In genomic region chr1:145994391-145995120, GRCh38 we compare ENCODE assay signal across 9 cellular contexts. TPM values are rescaled to one million over a fixed set of nuclear protein-coding genes. Genes with fewer than 3 reads are reported as not detected.
DNase-seq lines count a peak whose midpoint lies in the region; ATAC-seq, FAIRE-seq and TF ChIP-seq lines count a peak whose summit lies in the region.
"Had no signal": no experiment of that assay in that cellular context is flagged by ENCODE, and none has a peak within 500 bp of the region (broad histone marks: within the 10 kb centered on the region; RNA-seq: fewer than 3 reads in every experiment).

No MANE protein-coding gene starts in this region.

- H2AFZ ChIP-seq in DND-41 (ENCODE audit: low read depth, low read length), result no peak overlapping the region
- no peak overlapping the region for H2AFZ ChIP-seq in OCI-LY7 (ENCODE audit: low read length)

- peaks cover 18% of the 10 kb centered on the region for H3K79me2 ChIP-seq in DND-41 (ENCODE audit: insufficient read depth, low read length)
- peaks cover 32% of the 10 kb centered on the region; the same call in 1 of the 2 replicates for H3K79me2 ChIP-seq in OCI-LY7 (ENCODE audit: insufficient read depth, low read depth, low read length)

- H3K36me3 ChIP-seq in DND-41 (ENCODE audit: insufficient read depth, low read length) (peaks cover 18% of the 10 kb centered on the region), OCI-LY7 (ENCODE audit: insufficient read depth, low read length) (peaks cover 43% of the 10 kb centered on the region), body of pancreas (replicated peaks in 1 of 2; ENCODE audit: insufficient read depth in 1 of 2, low read depth in 2 of 2) (peaks cover 10 to 18% of the 10 kb centered on the region in 2 donors), vagina (peaks cover 19 to 40% of the 10 kb centered on the region in 2 donors)

- intact Hi-C loops in OCI-LY7 (cut with micrococcal nuclease; ENCODE audit: unreplicated experiment) (loop anchor here (5.0 kb wide), 1 partner anchor 67 kb away; the partner anchor contains the start of gene RBM8A), body of pancreas (cut with DNase I) (no loop called here), vagina (cut with DNase I) (loop anchor here (5.0 kb wide), 1 partner anchor 43 kb away; no protein-coding TSS in a partner anchor)

- no peak for FAIRE-seq in D721Med (lab: Jason Lieb, UNC)

- CTCF ChIA-PET in OCI-LY7 (lab: Charles Lee; ENCODE audit: unreplicated experiment), result no interaction called here

- peak overlapping the region; percentile 73 for H3K9ac ChIP-seq in DND-41 (ENCODE audit: low read depth, low read length)

- no peak for TF ChIP-seq POLR2A in body of pancreas (IDR thresholded peaks at IDR 0.05)
- no peak for TF ChIP-seq POLR2A in vagina (IDR thresholded peaks at IDR 0.05)

- BruUV-seq in OCI-LY7 (replicated peaks; lab: Mats Ljungman, UMichigan), result no TSS peak

- H4K20me1 ChIP-seq in DND-41 (ENCODE audit: insufficient read depth, low read length) (no peaks in the 10 kb centered on the region), OCI-LY7 (ENCODE audit: insufficient read depth, low read length) (no peaks in the 10 kb centered on the region)

- DNase-seq in DND-41, result no peak
- no peak for DNase-seq in OCI-LY7 (ENCODE audit: low spot score)
- DNase-seq in body of pancreas, result peak in 1 of 4 donors; percentile 36
- DNase-seq in vagina (ENCODE audit: extremely low spot score in 2 of 2), result no peak
- no peak for DNase-seq in D721Med (ENCODE audit: insufficient read length, low spot score)
- DNase-seq in dermis blood vessel endothelial cell, result no peak
- DNase-seq in NCI-H510A (lab: John Stamatoyannopoulos, UW), result no peak

- H3K4me2 ChIP-seq in DND-41 (ENCODE audit: insufficient read depth, low read length) (peak overlapping the region; percentile 97), OCI-LY7 (ENCODE audit: low read length) (peak overlapping the region; percentile 97)

- 1 to 8% methylated on average over 10 of the region's 10 CpGs for WGBS in body of pancreas, 2 donors

- H3K9me3 ChIP-seq in DND-41 (ENCODE audit: insufficient read depth, low read length, severe bottlenecking) (no peaks in the 10 kb centered on the region), OCI-LY7 (ENCODE audit: low read length) (no peaks in the 10 kb centered on the region), body of pancreas (no peaks in the 10 kb centered on the region), mononuclear cell (ENCODE audit: low read depth, low read length) (no peaks in the 10 kb centered on the region), vagina (no peaks in the 10 kb centered on the region)

- peaks cover 53% of the 10 kb centered on the region for H3K4me1 ChIP-seq in DND-41 (ENCODE audit: insufficient read depth, low read length)
- peaks cover 42% of the 10 kb centered on the region for H3K4me1 ChIP-seq in OCI-LY7 (ENCODE audit: insufficient read depth, low read length, poor library complexity, severe bottlenecking)
- peaks cover 64% of the 10 kb centered on the region for H3K4me1 ChIP-seq in body of pancreas
- H3K4me1 ChIP-seq in mononuclear cell (ENCODE audit: insufficient read depth, low read length), result peaks cover 60% of the 10 kb centered on the region
- peaks cover 45% of the 10 kb centered on the region for H3K4me1 ChIP-seq in vagina

- H3K4me3 ChIP-seq in DND-41 (ENCODE audit: low read depth in 1 of 2, low read length in 2 of 2) (peak overlapping the region in 1 of 2 experiments; percentile 84; a peak in 2 of 4 replicates), OCI-LY7 (ENCODE audit: low read depth, low read length, poor library complexity, severe bottlenecking) (peak overlapping the region; percentile 81), body of pancreas (peak overlapping the region; percentile 41 to 94), mononuclear cell (ENCODE audit: low read length) (peak overlapping the region; percentile 100), vagina (peak overlapping the region; percentile 83 to 89)

- H3K27me3 ChIP-seq in DND-41 (ENCODE audit: insufficient read depth, low read length, poor library complexity), result no peaks in the 10 kb centered on the region
- H3K27me3 ChIP-seq in body of pancreas, result no peaks in the 10 kb centered on the region
- H3K27me3 ChIP-seq in mononuclear cell (ENCODE audit: insufficient read depth, low read length), result no peaks in the 10 kb centered on the region
- H3K27me3 ChIP-seq in vagina, result no peaks in the 10 kb centered on the region

- TF ChIP-seq CTCF in DND-41 (IDR thresholded peaks at IDR 0.05; ENCODE audit: borderline replicate concordance, extremely low read depth, low read length, poor library complexity, severe bottlenecking), result no peak
- TF ChIP-seq CTCF in OCI-LY7 (conservative IDR thresholded peaks at IDR 0.05; ENCODE audit: low read length), result no peak
- no peak for TF ChIP-seq CTCF in body of pancreas (IDR thresholded peaks at IDR 0.05)
- TF ChIP-seq CTCF in vagina (IDR thresholded peaks at IDR 0.05), result no peak
- no peak for TF ChIP-seq CTCF in D721Med (IDR thresholded peaks at IDR 0.05; ENCODE audit: insufficient read depth, missing control alignments)

- H3K27ac ChIP-seq in DND-41 (ENCODE audit: low read length) (no peak overlapping the region), OCI-LY7 (ENCODE audit: low read depth, low read length, poor library complexity, severe bottlenecking) (peak overlapping the region; percentile 81), body of pancreas (peak overlapping the region; percentile 50 to 98 (median 95)), vagina (peak overlapping the region; percentile 96)

- ATAC-seq in DND-41 (ENCODE audit: insufficient read depth, low read depth) (no peak), body of pancreas (no peak)

- no peaks in the 10 kb centered on the region for H3K9me2 ChIP-seq in OCI-LY7 (ENCODE audit: insufficient read depth, low read length)

- POLR2A ChIA-PET in OCI-LY7 (lab: Charles Lee), result interaction anchor here (0.8 to 8.3 kb wide), 2 partner anchors 15 to 30 kb away, joined by 3 to 67 read pairs; partner anchors contain the start of genes ANKRD34A and POLR3GL

RNA-seq across cellular contexts. Expression of gene TXNIP, which starts 1.8 kb away (rescaled TPM):
- 99.9 and 144 TPM in 2 replicates for total RNA-seq in OCI-LY7 (2014; rRNA removed; shearing (Covaris generic))
- total RNA-seq in OCI-LY7 (2022) (50.3 and 76.8 TPM in 2 replicates), body of pancreas (100 to 1,000 TPM; 414 to 820 TPM), mononuclear cell (2,317 TPM), vagina (1,858 TPM), dermis blood vessel endothelial cell (108 and 151 TPM in 2 replicates)

RNA-seq across cellular contexts. Expression of gene HJV, which starts 27.0 kb away (rescaled TPM):
- not detected in 2 replicates for total RNA-seq in OCI-LY7 (2014; rRNA removed; shearing (Covaris generic))
- not detected in 2 replicates for total RNA-seq in OCI-LY7 (2022)
- total RNA-seq in body of pancreas, result not detected
- not detected for total RNA-seq in mononuclear cell
- not detected for total RNA-seq in vagina
- total RNA-seq in dermis blood vessel endothelial cell, result not detected in 2 replicates
- total RNA-seq: HT1080 had no signal

RNA-seq across cellular contexts. Expression of gene POLR3GL, which starts 30.1 kb away (rescaled TPM):
- 19.8 and 29.8 TPM in 2 replicates for total RNA-seq in OCI-LY7 (2014; rRNA removed; shearing (Covaris generic))
- total RNA-seq in OCI-LY7 (2022), result 27.3 and 30.7 TPM in 2 replicates
- total RNA-seq in body of pancreas, result 1 to 10 TPM; 7.8 to 8.6 TPM
- 12.7 TPM for total RNA-seq in mononuclear cell
- total RNA-seq in vagina, result 15.0 TPM
- total RNA-seq in dermis blood vessel endothelial cell, result 17.1 and 17.2 TPM in 2 replicates

RNA-seq across cellular contexts. Expression of gene ANKRD34A, which starts 30.2 kb away (rescaled TPM):
- total RNA-seq in OCI-LY7 (2014; rRNA removed; shearing (Covaris generic)), result 0.62 and 1.9 TPM in 2 replicates
- total RNA-seq in OCI-LY7 (2022) (4.5 and 4.8 TPM in 2 replicates), body of pancreas (under 1 TPM in 1 of 2 donors, not detected in 1; 0.66 TPM), mononuclear cell (0.42 TPM), vagina (1.7 TPM), dermis blood vessel endothelial cell (under 0.01 TPM in 2 replicates)

RNA-seq across cellular contexts. Expression of gene LIX1L, which starts 36.7 kb away (rescaled TPM):
- 10.2 and 11.6 TPM in 2 replicates for total RNA-seq in OCI-LY7 (2014; rRNA removed; shearing (Covaris generic))
- total RNA-seq in OCI-LY7 (2022) (26.3 and 31.8 TPM in 2 replicates), body of pancreas (10 to 100 TPM in 1 of 2 donors, 1 to 10 TPM in 1; 8.3 to 16.5 TPM), mononuclear cell (15.1 TPM), vagina (25.0 TPM), dermis blood vessel endothelial cell (21.1 and 29.7 TPM in 2 replicates)
